Comparison of ENCODE assay signal across 8 cellular contexts in genomic region chr11:13668102-13668956, GRCh38. TPM values are rescaled to one million over a fixed set of nuclear protein-coding genes. Genes with fewer than 3 reads are reported as not detected.
DNase-seq lines count a peak whose midpoint lies in the region; ATAC-seq and TF ChIP-seq lines count a peak whose summit lies in the region.

Gene FAR1 (plus strand): TSS chr11:13668668. CDS start chr11:13694766, 26,098 bp downstream.

- ATAC-seq in GM21515 (IDR thresholded peaks at IDR 0.05; ENCODE audit: unreplicated experiment) = peak; percentile 90

- peaks cover 12% of the 10 kb centered on the region for H3K36me3 ChIP-seq in OCI-LY3 (replicated peaks; ENCODE audit: low read depth, low read length)

- H2AFZ ChIP-seq in OCI-LY3 (ENCODE audit: low read depth, low read length) = peak within 1 kb of the TSS; percentile 98

- DNase-seq in DMS 273 treated with DMSO at 0.1 percent for 48 hours (lab: John Stamatoyannopoulos, UW) (peak; percentile 87), HuH-7.5 (ENCODE audit: low spot score) (peak; percentile 34), activated T-cell treated with anti-CD3 and anti-CD28 coated beads for 1 hour (ENCODE audit: low read depth) (peak; percentile 90), endothelial cell (ENCODE audit: low spot score) (peak; percentile 99), middle frontal gyrus (ENCODE audit: extremely low spot score, low spot score) (peak; percentile 98)
- DNase-seq in stimulated activated CD8-positive, alpha-beta memory T cell treated with anti-CD3 and anti-CD28 coated beads, Interleukin-2, amount 100 ng/mL, for 48 hours (ENCODE audit: low read depth in 2 of 2) = peak; percentile 93 to 94

- peak within 1 kb of the TSS; percentile 91 for H3K4me3 ChIP-seq in OCI-LY3 (ENCODE audit: low read length)

- peaks cover 40% of the 10 kb centered on the region for H4K20me1 ChIP-seq in OCI-LY3 (ENCODE audit: insufficient read depth, low read length)

- H3K4me1 ChIP-seq in OCI-LY3 (ENCODE audit: low read length) = peaks cover 37% of the 10 kb centered on the region

- no peaks in the 10 kb centered on the region for H3K27me3 ChIP-seq in OCI-LY3 (ENCODE audit: low read depth, low read length)

- peaks cover 4% of the 10 kb centered on the region for H3K27me3 Mint-ChIP-seq in endothelial cell (ENCODE audit: unreplicated experiment)

- no peaks in the 10 kb centered on the region for H3K9me3 Mint-ChIP-seq in endothelial cell (ENCODE audit: unreplicated experiment)

- peak within 1 kb of the TSS; percentile 98 for H3K4me3 Mint-ChIP-seq in endothelial cell (ENCODE audit: unreplicated experiment)

- no peaks in the 10 kb centered on the region for H3K9me3 ChIP-seq in OCI-LY3 (ENCODE audit: insufficient read depth, low read length)

- peak within 1 kb of the TSS; percentile 93 for H3K9ac ChIP-seq in OCI-LY3 (ENCODE audit: low read length)

- H3K36me3 Mint-ChIP-seq in endothelial cell (ENCODE audit: low read depth, unreplicated experiment) = no peaks in the 10 kb centered on the region

- H3K27ac ChIP-seq in OCI-LY3 (ENCODE audit: low read length) = peak within 1 kb of the TSS; percentile 64

- H3K4me2 ChIP-seq in OCI-LY3 (ENCODE audit: low read length) = peak within 1 kb of the TSS; percentile 99

- H3K79me2 ChIP-seq in OCI-LY3 (ENCODE audit: low read length) = peaks cover 48% of the 10 kb centered on the region

- peaks cover 27% of the 10 kb centered on the region for H3K4me1 Mint-ChIP-seq in endothelial cell (ENCODE audit: unreplicated experiment)

- peak; percentile 46 for TF ChIP-seq CTCF in OCI-LY3 (IDR thresholded peaks at IDR 0.05; ENCODE audit: low read depth, low read length)
- TF ChIP-seq CTCF in endothelial cell (IDR thresholded peaks at IDR 0.05; ENCODE audit: unreplicated experiment) = peak; percentile 57

- peak within 1 kb of the TSS; percentile 79 for H3K27ac Mint-ChIP-seq in endothelial cell (ENCODE audit: unreplicated experiment)

RNA-seq across cellular contexts. Expression of gene FAR1, which starts in this region (rescaled TPM):
- total RNA-seq in endothelial cell (ENCODE audit: unreplicated experiment) = 77.8 TPM

Comparison
In these comparisons a context has a peak if more than half of its experiments do, and no peak if none do; other contexts are left out.
1. Peak in every context shown above with its lines: DNase-seq, ATAC-seq, H3K4me3 ChIP-seq and H3K27ac ChIP-seq.
2. DNase-seq: peak in every context shown above with its lines; median percentile 99 in endothelial cell; 98 in middle frontal gyrus; 94 in stimulated activated CD8-positive, alpha-beta memory T cell treated with anti-CD3 and anti-CD28 coated beads, Interleukin-2, amount 100 ng/mL, for 48 hours; 90 in activated T-cell treated with anti-CD3 and anti-CD28 coated beads for 1 hour; 87 in DMS 273 treated with DMSO at 0.1 percent for 48 hours; 34 in HuH-7.5.